8 cellular contexts compared by ENCODE assay signal in genomic region chr2:134233733-134234135, GRCh38. TPM values are rescaled to one million over a fixed set of nuclear protein-coding genes. Genes with fewer than 3 reads are reported as not detected.
DNase-seq lines count a peak whose midpoint lies in the region; ATAC-seq lines count a peak whose summit lies in the region.

No MANE protein-coding gene starts in this region.

- peak overlapping the region; percentile 23 for H3K27ac ChIP-seq in urinary bladder (ENCODE audit: low read depth)

- H3K4me3 Mint-ChIP-seq in activated naive CD4-positive, alpha-beta T cell treated with anti-CD3 and anti-CD28 coated beads, Interleukin-2, amount 50 U/mL, for 24 hours: peak overlapping the region; percentile 17
- H3K4me3 Mint-ChIP-seq in activated CD4-positive, alpha-beta memory T cell treated with anti-CD3 and anti-CD28 coated beads, Interleukin-2, amount 10 ng/mL, durations not matched to agents 7 days and 5 days: peak overlapping the region; percentile 27

- no peaks in the 10 kb centered on the region for H3K27me3 Mint-ChIP-seq in activated naive CD4-positive, alpha-beta T cell treated with anti-CD3 and anti-CD28 coated beads, Interleukin-2, amount 50 U/mL, for 24 hours
- H3K27me3 Mint-ChIP-seq in activated CD4-positive, alpha-beta memory T cell treated with anti-CD3 and anti-CD28 coated beads, Interleukin-2, amount 10 ng/mL, durations not matched to agents 7 days and 5 days: no peaks in the 10 kb centered on the region

- H3K4me1 Mint-ChIP-seq in activated naive CD4-positive, alpha-beta T cell treated with anti-CD3 and anti-CD28 coated beads, Interleukin-2, amount 50 U/mL, for 24 hours: peaks cover 82% of the 10 kb centered on the region
- H3K4me1 Mint-ChIP-seq in activated CD4-positive, alpha-beta memory T cell treated with anti-CD3 and anti-CD28 coated beads, Interleukin-2, amount 10 ng/mL, durations not matched to agents 7 days and 5 days: peaks cover 75% of the 10 kb centered on the region

- peaks cover 3% of the 10 kb centered on the region for H3K4me1 ChIP-seq in urinary bladder (ENCODE audit: insufficient read depth)

- peaks cover 3% of the 10 kb centered on the region for H3K36me3 Mint-ChIP-seq in activated naive CD4-positive, alpha-beta T cell treated with anti-CD3 and anti-CD28 coated beads, Interleukin-2, amount 50 U/mL, for 24 hours
- peaks cover 25% of the 10 kb centered on the region for H3K36me3 Mint-ChIP-seq in activated CD4-positive, alpha-beta memory T cell treated with anti-CD3 and anti-CD28 coated beads, Interleukin-2, amount 10 ng/mL, durations not matched to agents 7 days and 5 days (ENCODE audit: low read depth)

- POLR2A ChIA-PET in activated CD4-positive, alpha-beta memory T cell treated with anti-CD3 and anti-CD28 coated beads, Interleukin-2, amount 10 ng/mL, durations not matched to agents 7 days and 5 days (lab: Charles Lee): interaction anchor here (2.6 kb wide), 1 partner anchor 52 kb away, joined by 7 read pairs; no protein-coding TSS in a partner anchor

- no peak for DNase-seq in activated naive CD4-positive, alpha-beta T cell (lab: John Stamatoyannopoulos, UW)
- DNase-seq in activated CD4-positive, alpha-beta memory T cell treated with anti-CD3 and anti-CD28 coated beads, Interleukin-2, amount 10 ng/mL, durations not matched to agents 7 days and 5 days: no peak
- no peak for DNase-seq in Ammon's horn (ENCODE audit: low spot score)
- DNase-seq in NCI-H2196 treated with DMSO at 0.1 percent for 48 hours (lab: John Stamatoyannopoulos, UW; ENCODE audit: unreplicated experiment): no peak
- DNase-seq in LoVo (ENCODE audit: low spot score): no peak

- peaks cover 5% of the 10 kb centered on the region for H3K9me3 Mint-ChIP-seq in activated naive CD4-positive, alpha-beta T cell treated with anti-CD3 and anti-CD28 coated beads, Interleukin-2, amount 50 U/mL, for 24 hours
- peaks cover 8% of the 10 kb centered on the region for H3K9me3 Mint-ChIP-seq in activated CD4-positive, alpha-beta memory T cell treated with anti-CD3 and anti-CD28 coated beads, Interleukin-2, amount 10 ng/mL, durations not matched to agents 7 days and 5 days

- no peak overlapping the region for H3K4me3 ChIP-seq in urinary bladder (ENCODE audit: low read depth, low read length)

- WGBS in urinary bladder: 87% methylated on average over 2 of the region's 2 CpGs

- ATAC-seq in HG03045 (IDR thresholded peaks at IDR 0.05; ENCODE audit: unreplicated experiment): peak; percentile 43

- H3K36me3 ChIP-seq in urinary bladder (ENCODE audit: insufficient read depth): no peaks in the 10 kb centered on the region

- H3K27ac Mint-ChIP-seq in activated naive CD4-positive, alpha-beta T cell treated with anti-CD3 and anti-CD28 coated beads, Interleukin-2, amount 50 U/mL, for 24 hours: peak overlapping the region; percentile 72
- H3K27ac Mint-ChIP-seq in activated CD4-positive, alpha-beta memory T cell treated with anti-CD3 and anti-CD28 coated beads, Interleukin-2, amount 10 ng/mL, durations not matched to agents 7 days and 5 days: peak overlapping the region; percentile 91

- CTCF ChIA-PET in activated CD4-positive, alpha-beta memory T cell treated with anti-CD3 and anti-CD28 coated beads, Interleukin-2, amount 10 ng/mL, durations not matched to agents 7 days and 5 days (lab: Charles Lee): interaction anchor here (1.3 to 2.8 kb wide), 2 partner anchors 11 to 179 kb away, joined by 3 to 27 read pairs; no protein-coding TSS in a partner anchor

RNA-seq across cellular contexts. Expression of gene MGAT5, which starts 20.1 kb away (rescaled TPM):
- total RNA-seq in activated CD4-positive, alpha-beta memory T cell treated with anti-CD3 and anti-CD28 coated beads, Interleukin-2, amount 10 ng/mL, durations not matched to agents 7 days and 5 days: 10 to 100 TPM; 44.5 to 44.9 TPM
- 49.4 TPM for total RNA-seq in urinary bladder
- polyA plus RNA-seq in urinary bladder: 17.0 TPM
